Comparison of ENCODE assay signal across 23 cellular contexts in the genomic region with DNA sequence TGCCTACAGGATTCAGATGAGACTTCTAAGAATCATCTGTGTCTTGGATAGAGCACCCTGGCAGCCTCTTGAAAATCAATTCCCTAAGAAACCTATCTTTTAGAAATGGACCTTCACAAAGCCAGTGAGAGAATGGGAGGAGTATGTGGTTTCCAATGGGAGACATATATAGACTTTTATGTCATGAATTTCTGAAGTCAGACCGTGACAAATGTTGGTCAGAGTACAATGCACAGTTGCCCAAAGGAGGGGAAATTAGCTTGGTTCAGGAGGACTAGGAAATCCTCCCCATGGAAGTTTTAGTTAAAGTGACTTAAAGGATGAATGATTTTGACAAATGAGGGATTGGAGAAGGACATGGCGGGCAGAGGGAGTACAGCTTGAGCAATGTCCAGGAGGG.
"Had no signal": no experiment of that assay in that cellular context is flagged by ENCODE, and none has a peak within 500 bp of the region (broad histone marks: within the 10 kb centered on the region; RNA-seq: fewer than 3 reads in every experiment).

No MANE protein-coding gene starts in this region.

- H3K4me3 Mint-ChIP-seq: effector memory CD8-positive, alpha-beta T cell; immature natural killer cell; natural killer cell treated with Interleukin-12 subunit alpha and Interleukin-12 subunit beta and Interleukin-15 and Interleukin-18, amount 100 ng/mL, for 72 hours had no signal

- H3K9me3 Mint-ChIP-seq: effector memory CD8-positive, alpha-beta T cell; immature natural killer cell; natural killer cell treated with Interleukin-12 subunit alpha and Interleukin-12 subunit beta and Interleukin-15 and Interleukin-18, amount 100 ng/mL, for 72 hours had no signal

- DNase-seq: cerebellar nuclear complex; cortex of kidney; effector memory CD8-positive, alpha-beta T cell; erythroblast; hypothalamus; immature natural killer cell; islet precursor cell; mesenchymal stem cell; midbrain; nucleus accumbens; psoas muscle; right cardiac atrium; small intestine; stimulated activated CD4-positive, alpha-beta T cell treated with anti-CD3 and anti-CD28 coated beads, Interleukin-15, amount 100 ng/mL, for 24 hours; stimulated activated CD4-positive, alpha-beta T cell treated with anti-CD3 and anti-CD28 coated beads, Interleukin-2, amount 100 ng/mL, for 48 hours; stimulated activated naive CD4-positive, alpha-beta T cell treated with Interleukin-2 at 50 U/mL for 16 hours; stomach; thyroid gland; trophoblast cell had no signal

- H3K27ac Mint-ChIP-seq: effector memory CD8-positive, alpha-beta T cell had no signal

- H3K36me3 Mint-ChIP-seq: natural killer cell treated with Interleukin-12 subunit alpha and Interleukin-12 subunit beta and Interleukin-15 and Interleukin-18, amount 100 ng/mL, for 72 hours had no signal

- H3K36me3 ChIP-seq: stomach, thyroid gland, vagina had no signal

- H3K27me3 Mint-ChIP-seq: effector memory CD8-positive, alpha-beta T cell; natural killer cell treated with Interleukin-12 subunit alpha and Interleukin-12 subunit beta and Interleukin-15 and Interleukin-18, amount 100 ng/mL, for 72 hours had no signal

- ATAC-seq: effector memory CD8-positive, alpha-beta T cell; left lobe of liver; natural killer cell treated with Interleukin-12 subunit alpha and Interleukin-12 subunit beta and Interleukin-15 and Interleukin-18, amount 100 ng/mL, for 72 hours; psoas muscle; right cardiac atrium had no signal

- H3K4me1 ChIP-seq: psoas muscle, thyroid gland, vagina had no signal

- H3K27me3 ChIP-seq: stomach, thyroid gland, vagina had no signal

- H3K27ac ChIP-seq: psoas muscle, stomach, thyroid gland, vagina had no signal

- H3K4me3 ChIP-seq: lung, psoas muscle, stomach, thyroid gland, vagina had no signal
